Comparison of ENCODE assay signal across 29 cellular contexts in the genomic region with DNA sequence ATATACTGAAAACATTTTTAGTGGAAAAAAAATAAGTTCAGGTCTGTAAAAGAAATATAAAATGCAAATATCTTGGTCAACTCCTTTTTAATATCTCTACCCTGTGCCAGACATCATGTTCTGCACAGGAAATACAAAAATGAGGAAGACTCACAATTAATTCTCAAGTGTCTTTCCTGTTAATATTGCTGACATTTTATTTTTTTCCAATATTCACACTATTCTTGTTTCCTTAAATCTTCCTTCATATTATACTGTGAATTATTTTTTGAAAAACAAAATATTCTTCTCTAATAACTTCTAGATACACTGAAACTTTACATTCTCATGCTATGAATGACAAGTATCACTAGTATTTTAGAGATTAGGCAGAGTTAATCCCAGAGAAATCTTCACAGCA.
"Had no signal": no experiment of that assay in that cellular context is flagged by ENCODE, and none has a peak within 500 bp of the region (broad histone marks: within the 10 kb centered on the region; RNA-seq: fewer than 3 reads in every experiment).

No MANE protein-coding gene starts in this region.

- H3K9me3 Mint-ChIP-seq: endodermal cell had no signal

- FAIRE-seq: colon, endometrium, endothelial cell of umbilical vein, frontal cortex had no signal

- H3K4me3 Mint-ChIP-seq: dendritic cell treated with granulocyte-macrophage colony-stimulating factor and Interleukin-4, amounts not matched to agents 40 ng/mL and 50 ng/mL, for 4 days; effector memory CD8-positive, alpha-beta T cell; endodermal cell had no signal

- H3K36me3 ChIP-seq: colonic mucosa, esophagus muscularis mucosa, esophagus squamous epithelium, gastrocnemius medialis, gastroesophageal sphincter, heart left ventricle, heart right ventricle had no signal

- H3K9me3 ChIP-seq: colonic mucosa, esophagus muscularis mucosa, esophagus squamous epithelium, gastrocnemius medialis, gastroesophageal sphincter, heart left ventricle, heart right ventricle had no signal

- H3K27me3 ChIP-seq: colonic mucosa, dorsolateral prefrontal cortex, esophagus muscularis mucosa, esophagus squamous epithelium, foreskin keratinocyte, gastrocnemius medialis, gastroesophageal sphincter, heart left ventricle, heart right ventricle had no signal

- H3K4me3 ChIP-seq: colonic mucosa, coronary artery, dorsolateral prefrontal cortex, esophagus muscularis mucosa, esophagus squamous epithelium, gastrocnemius medialis, gastroesophageal sphincter, heart left ventricle, heart right ventricle had no signal

- ATAC-seq: effector memory CD8-positive, alpha-beta T cell; esophagus mucosa; foreskin keratinocyte; gastrocnemius medialis; gastroesophageal sphincter; heart left ventricle; heart right ventricle had no signal

- DNase-seq: colonic mucosa; cortex of kidney; dermis blood vessel endothelial cell; dorsolateral prefrontal cortex; effector CD4-positive, alpha-beta T cell; effector CD8-positive, alpha-beta T cell; effector memory CD4-positive, alpha-beta T cell; effector memory CD8-positive, alpha-beta T cell; endodermal cell; erythroblast; esophagus squamous epithelium; foreskin fibroblast; foreskin keratinocyte; foreskin melanocyte; gastrocnemius medialis; glutamatergic neuron; head of caudate nucleus; heart left ventricle; heart right ventricle had no signal

- H3K27ac Mint-ChIP-seq: dendritic cell treated with granulocyte-macrophage colony-stimulating factor and Interleukin-4, amounts not matched to agents 40 ng/mL and 50 ng/mL, for 4 days; effector memory CD8-positive, alpha-beta T cell; endodermal cell had no signal

- H3K27ac ChIP-seq: colonic mucosa, coronary artery, dorsolateral prefrontal cortex, epithelial cell of prostate, esophagus muscularis mucosa, esophagus squamous epithelium, foreskin keratinocyte, gastrocnemius medialis, gastroesophageal sphincter, heart left ventricle, heart right ventricle had no signal

- H3K4me1 ChIP-seq: colonic mucosa, esophagus muscularis mucosa, esophagus squamous epithelium, gastrocnemius medialis, gastroesophageal sphincter, heart left ventricle, heart right ventricle had no signal
